15 cellular contexts compared by ENCODE assay signal in the genomic region with DNA sequence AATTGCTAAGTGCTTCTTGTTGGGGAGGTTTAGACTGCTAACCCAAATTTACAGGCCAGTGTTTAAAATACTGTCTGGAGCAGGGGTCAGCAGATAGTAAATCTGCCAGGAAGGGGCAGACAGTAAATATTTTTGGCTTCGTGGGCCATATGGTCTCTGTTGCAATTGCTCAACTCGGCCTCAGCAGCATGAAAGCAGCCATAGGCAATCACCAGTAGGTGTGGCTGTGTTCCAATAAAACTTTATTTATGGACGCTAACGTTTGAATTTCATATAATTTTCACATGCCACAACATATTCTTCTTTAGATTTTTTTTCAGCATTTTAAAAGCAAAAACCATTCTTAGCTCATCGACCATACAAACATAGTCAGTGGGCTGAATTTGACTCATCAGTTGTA.
"Had no signal": no experiment of that assay in that cellular context is flagged by ENCODE, and none has a peak within 500 bp of the region (broad histone marks: within the 10 kb centered on the region; RNA-seq: fewer than 3 reads in every experiment).

No MANE protein-coding gene starts in this region.

- H3K9me3 ChIP-seq: adrenal gland, breast epithelium, lower lobe of right lung, tibial nerve, uterus had no signal

- DNase-seq: activated CD4-positive, alpha-beta T cell treated with anti-CD3 and anti-CD28 coated beads for 1 hour; activated gamma-delta T cell; adrenal gland; effector CD4-positive, alpha-beta T cell; lower lobe of right lung; natural killer cell; stimulated activated naive CD8-positive, alpha-beta T cell treated with anti-CD3 and anti-CD28 coated beads, Interleukin-15, Interleukin-2, amounts not matched to agents 100 U/mL and 50 U/mL, for 24 hours; substantia nigra; T1000; uterus had no signal

- H2AFZ ChIP-seq: hepatocyte had no signal

- H3K4me2 ChIP-seq: hepatocyte had no signal

- H3K4me3 ChIP-seq: adrenal gland, breast epithelium, hepatocyte, lower lobe of right lung, tibial nerve, uterus had no signal

- H3K36me3 ChIP-seq: adrenal gland, breast epithelium, lower lobe of right lung, tibial nerve, uterus had no signal

- H3K79me2 ChIP-seq: hepatocyte had no signal

- H3K27ac ChIP-seq: adrenal gland, breast epithelium, hepatocyte, lower lobe of right lung, tibial nerve, uterus had no signal

- H3K4me1 ChIP-seq: adrenal gland, breast epithelium, lower lobe of right lung, uterus had no signal

- ATAC-seq: activated naive CD4-positive, alpha-beta T cell treated with anti-CD3 and anti-CD28 coated beads, Interleukin-2, amount 50 U/mL, for 72 hours; esophagus mucosa; lower lobe of right lung; natural killer cell; stimulated activated naive CD8-positive, alpha-beta T cell treated with anti-CD3 and anti-CD28 coated beads, Interleukin-15, Interleukin-2, amounts not matched to agents 100 U/mL and 50 U/mL, for 24 hours had no signal

- H3K27me3 ChIP-seq: adrenal gland, breast epithelium, hepatocyte, tibial nerve, uterus had no signal
